Comparison of ENCODE assay signal across 8 cellular contexts in genomic region chr16:46853713-46854443, GRCh38. TPM values are rescaled to one million over a fixed set of nuclear protein-coding genes. Genes with fewer than 3 reads are reported as not detected.
DNase-seq lines count a peak whose midpoint lies in the region; ATAC-seq, FAIRE-seq and TF ChIP-seq lines count a peak whose summit lies in the region.

No MANE protein-coding gene starts in this region.

- intact Hi-C loops in kidney (cut with DNase I), result loop anchor here (5.0 kb wide), 1 partner anchor 53 kb away; no protein-coding TSS in a partner anchor

- peaks cover 4% of the 10 kb centered on the region; the same call in 1 of the 2 replicates for H3F3A ChIP-seq in GM23248 (ENCODE audit: insufficient read depth)

- no peak overlapping the region for H2AFZ ChIP-seq in GM23248

- peak; percentile 91 for TF ChIP-seq CTCF in C4-2B (conservative IDR thresholded peaks at IDR 0.05)
- peak; percentile 74 for TF ChIP-seq CTCF in WI38 (IDR thresholded peaks at IDR 0.05; ENCODE audit: low read depth, low read length)
- peak; percentile 91 for TF ChIP-seq CTCF in cardiac fibroblast (IDR thresholded peaks at IDR 0.05; ENCODE audit: low read depth, low read length)
- peak; percentile 88 for TF ChIP-seq CTCF in kidney (IDR thresholded peaks at IDR 0.05; ENCODE audit: borderline replicate concordance, extremely low read depth, insufficient read depth)

- no peaks in the 10 kb centered on the region for H3K9me3 ChIP-seq in GM23248 (ENCODE audit: low read depth)
- no peaks in the 10 kb centered on the region for H3K9me3 ChIP-seq in kidney (ENCODE audit: control insufficient read depth in 1 of 2, low read length in 2 of 2)

- DNase-seq in GM23248, result peak; percentile 74
- DNase-seq in NCI-H1930 (lab: John Stamatoyannopoulos, UW), result peak; percentile 30 to 49
- peak; percentile 77 to 82 for DNase-seq in cardiac fibroblast (ENCODE audit: low read depth in 2 of 2)
- peak; percentile 88 for DNase-seq in kidney
- DNase-seq in stimulated activated CD4-positive, alpha-beta T cell treated with anti-CD3 and anti-CD28 coated beads, Interleukin-1b, Interleukin-23, amount 100 ng/mL, for 4 hours (ENCODE audit: low read depth in 2 of 2), result peak; percentile 42 to 53

- H3K4me1 ChIP-seq in GM23248 (ENCODE audit: insufficient read depth) (no peaks in the 10 kb centered on the region), kidney (ENCODE audit: control insufficient read depth in 1 of 2, insufficient read depth in 1 of 2, low read depth in 1 of 2, low read length in 2 of 2) (peaks cover 3 to 6% of the 10 kb centered on the region in 2 donors)

- no peak overlapping the region for H3K27ac ChIP-seq in C4-2B
- H3K27ac ChIP-seq in GM23248, result no peak overlapping the region
- no peak overlapping the region for H3K27ac ChIP-seq in kidney (ENCODE audit: low read depth in 2 of 2, low read length in 2 of 2)

- no peaks in the 10 kb centered on the region for H3K9me2 ChIP-seq in GM23248 (ENCODE audit: insufficient read depth)

- H3K36me3 ChIP-seq in GM23248 (ENCODE audit: low read depth) (no peaks in the 10 kb centered on the region), kidney (ENCODE audit: control insufficient read depth in 1 of 2, insufficient read depth in 2 of 2, low read length in 2 of 2) (no peaks in the 10 kb centered on the region)

- no peaks in the 10 kb centered on the region; the same call in 1 of the 2 replicates for H3K27me3 ChIP-seq in GM23248 (replicated peaks; ENCODE audit: insufficient read depth)

- no peaks in the 10 kb centered on the region for H4K20me1 ChIP-seq in GM23248 (ENCODE audit: insufficient read depth)

- no peaks in the 10 kb centered on the region for H3K79me2 ChIP-seq in GM23248 (ENCODE audit: insufficient read depth)

- H3K4me2 ChIP-seq in GM23248 (ENCODE audit: unreplicated experiment), result no peak overlapping the region

- H3K4me3 ChIP-seq in GM23248 (no peak overlapping the region), WI38 (ENCODE audit: low read depth, low read length) (no peak overlapping the region), cardiac fibroblast (replicated peaks in 1 of 2; ENCODE audit: low read depth in 2 of 2, low read length in 2 of 2) (no peak overlapping the region), kidney (ENCODE audit: low read length in 2 of 2) (no peak overlapping the region)

- no peak for FAIRE-seq in kidney (lab: Jason Lieb, UNC)

- H3K9ac ChIP-seq in GM23248 (no peak overlapping the region), kidney (ENCODE audit: low read length in 2 of 2) (no peak overlapping the region)

- ATAC-seq in GM21367 (IDR thresholded peaks at IDR 0.05; ENCODE audit: unreplicated experiment), result no peak

- in situ Hi-C loops in GM23248 (cut with MboI), result no loop called here

- WGBS in GM23248 (ENCODE audit: low coverage in 1 of 2, low lambda C conversion rate in 2 of 2, missing lambda C conversion rate in 2 of 2), 2 experiments, result 25 to 34% methylated on average over 5 of the region's 5 CpGs

RNA-seq across cellular contexts. Expression of gene C16orf87, which starts 22.9 kb away (rescaled TPM):
- 4.6 and 7.9 TPM in 2 replicates for total RNA-seq in GM23248 (2014; rRNA removed; shearing (Covaris generic))
- 17.4 and 17.6 TPM in 2 replicates for polyA plus RNA-seq in GM23248 (2016; fragmentation: Nextera tagmentation; extraction: Ambion mirVana)
- total RNA-seq in kidney, result 7.2 TPM
- polyA plus RNA-seq in kidney (ENCODE audit: insufficient read depth, low read depth, low replicate concordance), result 11.2 TPM

RNA-seq across cellular contexts. Expression of gene GPT2, which starts 30.3 kb away (rescaled TPM):
- total RNA-seq in GM23248 (2014; rRNA removed; shearing (Covaris generic)), result 33.7 and 65.3 TPM in 2 replicates
- polyA plus RNA-seq in GM23248 (2016; fragmentation: Nextera tagmentation; extraction: Ambion mirVana) (26.9 and 32.0 TPM in 2 replicates), kidney (ENCODE audit: insufficient read depth, low read depth, low replicate concordance) (37.1 TPM)
- total RNA-seq in kidney, result 6.5 TPM
